In the genomic region with DNA sequence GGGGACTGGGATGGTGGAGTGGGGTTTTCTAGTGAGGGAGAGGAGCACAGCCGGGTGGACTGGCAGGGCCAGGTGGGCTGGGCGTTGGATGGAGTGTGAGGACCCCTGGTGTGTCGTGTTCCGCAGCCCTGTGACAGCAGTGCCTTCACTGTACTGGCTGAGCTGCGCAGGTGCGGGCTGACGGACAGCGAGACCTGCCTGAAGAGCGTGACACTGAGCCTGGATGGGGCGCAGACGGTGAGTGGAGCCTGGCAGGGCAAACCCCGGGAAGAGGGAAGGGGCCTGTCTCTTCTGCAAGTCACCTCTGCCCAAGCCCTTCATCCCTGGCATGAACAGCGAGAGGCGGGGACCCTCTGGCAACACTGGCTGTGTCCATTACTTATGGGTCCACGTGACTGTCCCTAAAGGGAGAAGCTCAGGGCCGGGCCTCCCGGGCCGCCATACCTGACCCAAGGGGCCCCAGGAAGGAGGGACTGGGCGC, we compare ENCODE assay signal across 22 cellular contexts. TPM values are rescaled to one million over a fixed set of nuclear protein-coding genes. Genes with fewer than 3 reads are reported as not detected.
DNase-seq lines count a peak whose midpoint lies in the region; ATAC-seq and TF ChIP-seq lines count a peak whose summit lies in the region.
"Had no signal": no experiment of that assay in that cellular context is flagged by ENCODE, and none has a peak within 500 bp of the region (broad histone marks: within the 10 kb centered on the region; RNA-seq: fewer than 3 reads in every experiment).

No MANE protein-coding gene starts in this region.

- H3K4me3 ChIP-seq in mucosa of descending colon (no peak overlapping the region), upper lobe of right lung (no peak overlapping the region), OCI-LY7 (ENCODE audit: low read depth, low read length, poor library complexity, severe bottlenecking) (no peak overlapping the region), breast epithelium (no peak overlapping the region)
- H3K4me3 ChIP-seq: GM12878, PC-9 had no signal

- TF ChIP-seq CTCF in mucosa of descending colon (IDR thresholded peaks at IDR 0.05): no peak
- TF ChIP-seq CTCF in upper lobe of right lung (IDR thresholded peaks at IDR 0.05): no peak
- TF ChIP-seq CTCF in OCI-LY7 (conservative IDR thresholded peaks at IDR 0.05; ENCODE audit: low read length): no peak
- TF ChIP-seq CTCF in breast epithelium (IDR thresholded peaks at IDR 0.05): no peak

- no peaks in the 10 kb centered on the region for H3K79me2 ChIP-seq in OCI-LY7 (ENCODE audit: insufficient read depth, low read depth, low read length)

- H3K36me3 ChIP-seq in mucosa of descending colon (ENCODE audit: low read depth) (no peaks in the 10 kb centered on the region), upper lobe of right lung (no peaks in the 10 kb centered on the region), OCI-LY7 (ENCODE audit: insufficient read depth, low read length) (no peaks in the 10 kb centered on the region), breast epithelium (no peaks in the 10 kb centered on the region)

- CTCF ChIA-PET in OCI-LY7 (lab: Charles Lee; ENCODE audit: unreplicated experiment): no interaction called here

- H3K4me1 ChIP-seq in mucosa of descending colon (ENCODE audit: low read depth) (no peaks in the 10 kb centered on the region), upper lobe of right lung (no peaks in the 10 kb centered on the region), OCI-LY7 (ENCODE audit: insufficient read depth, low read length, poor library complexity, severe bottlenecking) (no peaks in the 10 kb centered on the region), breast epithelium (no peaks in the 10 kb centered on the region)

- no peak for TF ChIP-seq POLR2A in breast epithelium (IDR thresholded peaks at IDR 0.05)

- no peaks in the 10 kb centered on the region for H3K9me2 ChIP-seq in OCI-LY7 (ENCODE audit: insufficient read depth, low read length)

- ATAC-seq in mucosa of descending colon (no peak), upper lobe of right lung (peak; percentile 7)
- no peak for ATAC-seq in stimulated activated effector memory CD8-positive, alpha-beta T cell treated with anti-CD3 and anti-CD28 coated beads, Interleukin-12 subunit alpha, Interleukin-12 subunit beta, amount 100 ng/mL, for 72 hours
- ATAC-seq: GM12878 had no signal

- no peaks in the 10 kb centered on the region for H3K36me3 Mint-ChIP-seq in activated T-helper 1 cell treated with anti-CD3 and anti-CD28 coated beads, Interleukin-12 subunit alpha, Interleukin-12 subunit beta, Interleukin-2, Interleukin-4 antibody, amounts not matched to agents 30 ng/mL and 10 ng/mL and 1 ng/mL, durations not matched to agents 14 hours and 24 hours and 36 hours (ENCODE audit: low read depth)
- H3K36me3 Mint-ChIP-seq in stimulated activated effector memory CD8-positive, alpha-beta T cell treated with anti-CD3 and anti-CD28 coated beads, Interleukin-12 subunit alpha, Interleukin-12 subunit beta, amount 100 ng/mL, for 72 hours: peaks cover 16% of the 10 kb centered on the region
- H3K36me3 Mint-ChIP-seq: CD4-positive, CD25-positive, alpha-beta regulatory T cell had no signal

- H3K4me3 Mint-ChIP-seq in activated T-helper 1 cell treated with anti-CD3 and anti-CD28 coated beads, Interleukin-12 subunit alpha, Interleukin-12 subunit beta, Interleukin-2, Interleukin-4 antibody, amounts not matched to agents 30 ng/mL and 10 ng/mL and 1 ng/mL, durations not matched to agents 14 hours and 24 hours and 36 hours: no peak overlapping the region
- H3K4me3 Mint-ChIP-seq in stimulated activated effector memory CD8-positive, alpha-beta T cell treated with anti-CD3 and anti-CD28 coated beads, Interleukin-12 subunit alpha, Interleukin-12 subunit beta, amount 100 ng/mL, for 72 hours: no peak overlapping the region
- H3K4me3 Mint-ChIP-seq: B cell; CD4-positive, CD25-positive, alpha-beta regulatory T cell had no signal

- intact Hi-C loops in activated T-helper 1 cell treated with anti-CD3 and anti-CD28 coated beads, Interleukin-12 subunit alpha, Interleukin-12 subunit beta, Interleukin-2, Interleukin-4 antibody, amounts not matched to agents 30 ng/mL and 10 ng/mL and 1 ng/mL, durations not matched to agents 14 hours and 24 hours and 36 hours (cut with micrococcal nuclease): no loop called here
- intact Hi-C loops in mucosa of descending colon (cut with DNase I, micrococcal nuclease) (no loop called here), upper lobe of right lung (cut with DNase I) (no loop called here), OCI-LY7 (cut with micrococcal nuclease; ENCODE audit: unreplicated experiment) (no loop called here), breast epithelium (cut with DNase I; ENCODE audit: low total_unique reads) (no loop called here)

- DNase-seq in NCI-H526 treated with DMSO at 0.1 percent for 48 hours (lab: John Stamatoyannopoulos, UW) (peak; percentile 40), NCI-H526 (lab: John Stamatoyannopoulos, UW) (no peak), mucosa of descending colon (peak in 2 of 3 donors; percentile 5 to 17), upper lobe of right lung (peak; percentile 54), OCI-LY7 (ENCODE audit: low spot score) (no peak), breast epithelium (ENCODE audit: low spot score in 2 of 2) (no peak)
- DNase-seq in activated T-helper 1 cell treated with anti-CD3 and anti-CD28 coated beads, Interleukin-12 subunit alpha, Interleukin-12 subunit beta, Interleukin-2, Interleukin-4 antibody, amounts not matched to agents 30 ng/mL and 10 ng/mL and 1 ng/mL, durations not matched to agents 14 hours and 24 hours and 36 hours (ENCODE audit: low spot score): no peak
- no peak for DNase-seq in stimulated activated effector memory CD8-positive, alpha-beta T cell treated with anti-CD3 and anti-CD28 coated beads, Interleukin-12 subunit alpha, Interleukin-12 subunit beta, amount 100 ng/mL, for 72 hours (ENCODE audit: low spot score in 2 of 2)
- DNase-seq: CD4-positive, CD25-positive, alpha-beta regulatory T cell; COR-L47; DMS153; NCI-H1105 treated with DMSO at 0.1 percent for 48 hours; NCI-H187 treated with DMSO at 0.1 percent for 48 hours; NCI-H226; NCI-H524; PC-9 had no signal

- H3K27me3 ChIP-seq in upper lobe of right lung (no peaks in the 10 kb centered on the region), breast epithelium (peaks cover 0 to 23% of the 10 kb centered on the region in 2 donors)

- H3K9me3 ChIP-seq in mucosa of descending colon: no peaks in the 10 kb centered on the region
- H3K9me3 ChIP-seq in upper lobe of right lung: no peaks in the 10 kb centered on the region
- no peaks in the 10 kb centered on the region for H3K9me3 ChIP-seq in OCI-LY7 (ENCODE audit: low read length)
- H3K9me3 ChIP-seq in breast epithelium: no peaks in the 10 kb centered on the region

- H3K27ac ChIP-seq in upper lobe of right lung: no peak overlapping the region
- H3K27ac ChIP-seq in OCI-LY7 (ENCODE audit: low read depth, low read length, poor library complexity, severe bottlenecking): no peak overlapping the region
- no peak overlapping the region for H3K27ac ChIP-seq in breast epithelium
- H3K27ac ChIP-seq: PC-9 had no signal

- H3K9me3 Mint-ChIP-seq in activated T-helper 1 cell treated with anti-CD3 and anti-CD28 coated beads, Interleukin-12 subunit alpha, Interleukin-12 subunit beta, Interleukin-2, Interleukin-4 antibody, amounts not matched to agents 30 ng/mL and 10 ng/mL and 1 ng/mL, durations not matched to agents 14 hours and 24 hours and 36 hours: peaks cover 21% of the 10 kb centered on the region
- peaks cover 11% of the 10 kb centered on the region for H3K9me3 Mint-ChIP-seq in stimulated activated effector memory CD8-positive, alpha-beta T cell treated with anti-CD3 and anti-CD28 coated beads, Interleukin-12 subunit alpha, Interleukin-12 subunit beta, amount 100 ng/mL, for 72 hours
- H3K9me3 Mint-ChIP-seq: CD4-positive, CD25-positive, alpha-beta regulatory T cell had no signal

- H3K4me2 ChIP-seq in OCI-LY7 (ENCODE audit: low read length): no peak overlapping the region
- H3K4me2 ChIP-seq: PC-9 had no signal

- POLR2A ChIA-PET in OCI-LY7 (lab: Charles Lee): no interaction called here

- H3K27me3 Mint-ChIP-seq in activated T-helper 1 cell treated with anti-CD3 and anti-CD28 coated beads, Interleukin-12 subunit alpha, Interleukin-12 subunit beta, Interleukin-2, Interleukin-4 antibody, amounts not matched to agents 30 ng/mL and 10 ng/mL and 1 ng/mL, durations not matched to agents 14 hours and 24 hours and 36 hours (ENCODE audit: insufficient read depth): no peaks in the 10 kb centered on the region
- H3K27me3 Mint-ChIP-seq: B cell; CD4-positive, CD25-positive, alpha-beta regulatory T cell had no signal

- no peaks in the 10 kb centered on the region for H4K20me1 ChIP-seq in OCI-LY7 (ENCODE audit: insufficient read depth, low read length)

- no TSS peak for BruUV-seq in OCI-LY7 (replicated peaks; lab: Mats Ljungman, UMichigan)

- no peak overlapping the region for H2AFZ ChIP-seq in OCI-LY7 (ENCODE audit: low read length)
- H2AFZ ChIP-seq: PC-9 had no signal

- no peaks in the 10 kb centered on the region for H3K4me1 Mint-ChIP-seq in activated T-helper 1 cell treated with anti-CD3 and anti-CD28 coated beads, Interleukin-12 subunit alpha, Interleukin-12 subunit beta, Interleukin-2, Interleukin-4 antibody, amounts not matched to agents 30 ng/mL and 10 ng/mL and 1 ng/mL, durations not matched to agents 14 hours and 24 hours and 36 hours (ENCODE audit: low read depth)
- peaks cover 7% of the 10 kb centered on the region for H3K4me1 Mint-ChIP-seq in stimulated activated effector memory CD8-positive, alpha-beta T cell treated with anti-CD3 and anti-CD28 coated beads, Interleukin-12 subunit alpha, Interleukin-12 subunit beta, amount 100 ng/mL, for 72 hours
- H3K4me1 Mint-ChIP-seq: B cell; CD4-positive, CD25-positive, alpha-beta regulatory T cell had no signal

- peak overlapping the region; percentile 12 for H3K27ac Mint-ChIP-seq in activated T-helper 1 cell treated with anti-CD3 and anti-CD28 coated beads, Interleukin-12 subunit alpha, Interleukin-12 subunit beta, Interleukin-2, Interleukin-4 antibody, amounts not matched to agents 30 ng/mL and 10 ng/mL and 1 ng/mL, durations not matched to agents 14 hours and 24 hours and 36 hours
- H3K27ac Mint-ChIP-seq in stimulated activated effector memory CD8-positive, alpha-beta T cell treated with anti-CD3 and anti-CD28 coated beads, Interleukin-12 subunit alpha, Interleukin-12 subunit beta, amount 100 ng/mL, for 72 hours: no peak overlapping the region
- H3K27ac Mint-ChIP-seq: B cell had no signal

RNA-seq across cellular contexts. Expression of a gene that starts 10.0 kb away (rescaled TPM):
- total RNA-seq in activated T-helper 1 cell treated with anti-CD3 and anti-CD28 coated beads, Interleukin-12 subunit alpha, Interleukin-12 subunit beta, Interleukin-2, Interleukin-4 antibody, amounts not matched to agents 30 ng/mL and 10 ng/mL and 1 ng/mL, durations not matched to agents 14 hours and 24 hours and 36 hours: not detected in 2 replicates
- total RNA-seq in mucosa of descending colon: under 1 TPM in 2 of 3 donors, not detected in 1; 0.03 to 0.63 TPM
- total RNA-seq in upper lobe of right lung: not detected
- not detected in 2 replicates for total RNA-seq in OCI-LY7 (2014; rRNA removed; shearing (Covaris generic))
- total RNA-seq in OCI-LY7 (2022): not detected in 2 replicates
- not detected for total RNA-seq in breast epithelium
- total RNA-seq: A172; B cell; CD4-positive, CD25-positive, alpha-beta regulatory T cell; Daoy; GM12878; H1; SK-MEL-5 had no signal

RNA-seq across cellular contexts. Expression of a gene that starts 55.1 kb away (rescaled TPM):
- total RNA-seq in activated T-helper 1 cell treated with anti-CD3 and anti-CD28 coated beads, Interleukin-12 subunit alpha, Interleukin-12 subunit beta, Interleukin-2, Interleukin-4 antibody, amounts not matched to agents 30 ng/mL and 10 ng/mL and 1 ng/mL, durations not matched to agents 14 hours and 24 hours and 36 hours: not detected in 2 replicates
- total RNA-seq in mucosa of descending colon (100 to 1,000 TPM; 133 to 431 (median 135) TPM), upper lobe of right lung (1.2 TPM), OCI-LY7 (2022) (0.02 TPM in 1 of 2 replicates, not detected in the other), breast epithelium (1 to 10 TPM in 2 of 3 donors, not detected in 1; 2.0 to 6.9 TPM)
- total RNA-seq in OCI-LY7 (2014; rRNA removed; shearing (Covaris generic)): under 0.01 TPM in 1 of 2 replicates, not detected in the other
- total RNA-seq: A172; B cell; CD4-positive, CD25-positive, alpha-beta regulatory T cell; Daoy had no signal

Comparison
In these comparisons a context has a peak if more than half of its experiments do, and no peak if none do; other contexts are left out.
1. DNase-seq: peak in NCI-H526 treated with DMSO at 0.1 percent for 48 hours (single experiment), mucosa of descending colon (2 of 3) and upper lobe of right lung (single experiment); none in NCI-H526 (0 of 2), activated T-helper 1 cell treated with anti-CD3 and anti-CD28 coated beads, Interleukin-12 subunit alpha, Interleukin-12 subunit beta, Interleukin-2, Interleukin-4 antibody, amounts not matched to agents 30 ng/mL and 10 ng/mL and 1 ng/mL, durations not matched to agents 14 hours and 24 hours and 36 hours (single experiment), OCI-LY7 (single experiment), stimulated activated effector memory CD8-positive, alpha-beta T cell treated with anti-CD3 and anti-CD28 coated beads, Interleukin-12 subunit alpha, Interleukin-12 subunit beta, amount 100 ng/mL, for 72 hours (0 of 2) and breast epithelium (0 of 2).
2. RNA of a gene that starts 55.1 kb away (total RNA-seq): 133 to 431 TPM in mucosa of descending colon; 2.0 to 6.9 TPM in breast epithelium, 1.2 TPM in upper lobe of right lung (single experiment), under 0.01 to 0.02 TPM in OCI-LY7 and not detected in activated T-helper 1 cell treated with anti-CD3 and anti-CD28 coated beads, Interleukin-12 subunit alpha, Interleukin-12 subunit beta, Interleukin-2, Interleukin-4 antibody, amounts not matched to agents 30 ng/mL and 10 ng/mL and 1 ng/mL, durations not matched to agents 14 hours and 24 hours and 36 hours; every median in the first group is over 10 times any median in the second.